ENCODE assay signal across 8 cellular contexts in genomic region chr16:72787519-72788268, GRCh38.
DNase-seq lines count a peak whose midpoint lies in the region; ATAC-seq, FAIRE-seq and TF ChIP-seq lines count a peak whose summit lies in the region.

No MANE protein-coding gene starts in this region.

- H3K27me3 Mint-ChIP-seq in activated T-helper 2 cell treated with anti-CD3 and anti-CD28 coated beads, Interferon-gamma antibody, Interleukin-2, Interleukin-4, amounts not matched to agents 10 μg/mL and 5 μg/mL and 100 μg/mL, durations not matched to agents 14 hours and 24 hours and 36 hours (ENCODE audit: low read depth) = peaks cover 22% of the 10 kb centered on the region

- peaks cover 26% of the 10 kb centered on the region for H3K4me1 Mint-ChIP-seq in activated T-helper 2 cell treated with anti-CD3 and anti-CD28 coated beads, Interferon-gamma antibody, Interleukin-2, Interleukin-4, amounts not matched to agents 10 μg/mL and 5 μg/mL and 100 μg/mL, durations not matched to agents 14 hours and 24 hours and 36 hours (ENCODE audit: low read depth)

- H3K9me3 ChIP-seq in subcutaneous abdominal adipose tissue (ENCODE audit: control insufficient read depth in 5 of 5, low read length in 5 of 5) = no peaks in the 10 kb centered on the region

- DNase-seq in GM12892 (ENCODE audit: insufficient read length) (peak; percentile 66), NCI-H69 (lab: John Stamatoyannopoulos, UW) (peak; percentile 78), foreskin keratinocyte (peak; percentile 21 to 48), occipital lobe (lab: John Stamatoyannopoulos, UW) (peak; percentile 66), DMS53 treated with DMSO at 0.1 percent for 48 hours (lab: John Stamatoyannopoulos, UW; ENCODE audit: unreplicated experiment) (no peak)
- DNase-seq in activated T-helper 2 cell treated with anti-CD3 and anti-CD28 coated beads, Interferon-gamma antibody, Interleukin-2, Interleukin-4, amounts not matched to agents 10 μg/mL and 5 μg/mL and 100 μg/mL, durations not matched to agents 14 hours and 24 hours and 36 hours (ENCODE audit: low spot score) = peak; percentile 63

- H3K4me1 ChIP-seq in foreskin keratinocyte (no peaks in the 10 kb centered on the region), subcutaneous abdominal adipose tissue (ENCODE audit: control insufficient read depth in 5 of 5, insufficient read depth in 5 of 5, low read length in 5 of 5) (peaks cover 0 to 16% (median 11%) of the 10 kb centered on the region in 5 donors)

- H3K9ac ChIP-seq in subcutaneous abdominal adipose tissue (ENCODE audit: low read length in 5 of 5) = peak overlapping the region in 1 of 5 donors; percentile 42

- peak; percentile 77 for FAIRE-seq in GM12892 (lab: Jason Lieb, UNC)

- intact Hi-C loops in activated T-helper 2 cell treated with anti-CD3 and anti-CD28 coated beads, Interferon-gamma antibody, Interleukin-2, Interleukin-4, amounts not matched to agents 10 μg/mL and 5 μg/mL and 100 μg/mL, durations not matched to agents 14 hours and 24 hours and 36 hours (cut with micrococcal nuclease) = loop anchor here (1.0 kb wide), 1 partner anchor 122 kb away; no protein-coding TSS in a partner anchor

- peak overlapping the region; percentile 30 for H3K27ac Mint-ChIP-seq in activated T-helper 2 cell treated with anti-CD3 and anti-CD28 coated beads, Interferon-gamma antibody, Interleukin-2, Interleukin-4, amounts not matched to agents 10 μg/mL and 5 μg/mL and 100 μg/mL, durations not matched to agents 14 hours and 24 hours and 36 hours

- no peaks in the 10 kb centered on the region for H3K36me3 Mint-ChIP-seq in activated T-helper 2 cell treated with anti-CD3 and anti-CD28 coated beads, Interferon-gamma antibody, Interleukin-2, Interleukin-4, amounts not matched to agents 10 μg/mL and 5 μg/mL and 100 μg/mL, durations not matched to agents 14 hours and 24 hours and 36 hours (ENCODE audit: low read depth)

- peak; percentile 36; the same call in 1 of the 2 replicates for TF ChIP-seq POLR2A in GM12892 (IDR thresholded peaks at IDR 0.05; ENCODE audit: low read depth, low read length)

- TF ChIP-seq CTCF in foreskin keratinocyte (conservative IDR thresholded peaks at IDR 0.05) = peak; percentile 4

- H3K27ac ChIP-seq in foreskin keratinocyte (no peak overlapping the region), subcutaneous abdominal adipose tissue (ENCODE audit: low read depth, low read length) (no peak overlapping the region)

- H3K27me3 ChIP-seq in foreskin keratinocyte (no peaks in the 10 kb centered on the region), subcutaneous abdominal adipose tissue (ENCODE audit: control insufficient read depth in 5 of 5, insufficient read depth in 4 of 5, low read length in 5 of 5) (no peaks in the 10 kb centered on the region)

- ATAC-seq in HG02840 (IDR thresholded peaks at IDR 0.05; ENCODE audit: low FRiP score, unreplicated experiment) (peak; percentile 82), foreskin keratinocyte (peak; percentile 97)

- peak overlapping the region; percentile 57 to 81 (median 68) for H3K4me3 ChIP-seq in subcutaneous abdominal adipose tissue (ENCODE audit: low read depth in 1 of 5, low read length in 5 of 5)

- peaks cover 2 to 40% (median 6%) of the 10 kb centered on the region in 5 donors for H3K36me3 ChIP-seq in subcutaneous abdominal adipose tissue (ENCODE audit: control insufficient read depth in 5 of 5, insufficient read depth in 5 of 5, low read length in 5 of 5)

- no peaks in the 10 kb centered on the region for H3K9me3 Mint-ChIP-seq in activated T-helper 2 cell treated with anti-CD3 and anti-CD28 coated beads, Interferon-gamma antibody, Interleukin-2, Interleukin-4, amounts not matched to agents 10 μg/mL and 5 μg/mL and 100 μg/mL, durations not matched to agents 14 hours and 24 hours and 36 hours

- H3K4me3 Mint-ChIP-seq in activated T-helper 2 cell treated with anti-CD3 and anti-CD28 coated beads, Interferon-gamma antibody, Interleukin-2, Interleukin-4, amounts not matched to agents 10 μg/mL and 5 μg/mL and 100 μg/mL, durations not matched to agents 14 hours and 24 hours and 36 hours (ENCODE audit: low read depth) = peak overlapping the region; percentile 77
